ENCODE assay signal across 9 cellular contexts in the genomic region with DNA sequence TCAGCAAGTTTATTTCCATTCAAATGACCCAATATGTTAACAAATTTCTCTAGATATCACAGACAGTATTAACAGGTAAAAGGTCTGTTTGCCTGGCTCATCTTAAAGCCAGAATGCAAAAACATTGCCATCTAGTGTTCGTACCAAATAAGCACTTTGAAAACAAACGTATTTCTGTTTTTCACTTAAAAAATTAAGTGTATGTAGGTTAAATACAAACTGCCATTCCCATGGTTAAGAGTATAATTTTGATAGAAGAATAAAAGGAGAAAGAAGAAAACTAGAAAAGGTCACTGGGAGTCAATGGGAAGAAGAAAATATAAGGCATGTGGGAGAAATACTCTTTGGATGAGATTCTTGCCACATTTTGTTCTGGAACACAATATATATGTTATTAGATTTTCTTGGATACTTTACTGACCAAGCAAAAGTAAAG. TPM values are rescaled to one million over a fixed set of nuclear protein-coding genes. Genes with fewer than 3 reads are reported as not detected.
DNase-seq lines count a peak whose midpoint lies in the region; ATAC-seq and TF ChIP-seq lines count a peak whose summit lies in the region.
"Had no signal": no experiment of that assay in that cellular context is flagged by ENCODE, and none has a peak within 500 bp of the region (broad histone marks: within the 10 kb centered on the region; RNA-seq: fewer than 3 reads in every experiment).

No MANE protein-coding gene starts in this region.

- H3K4me3 Mint-ChIP-seq in stimulated activated naive CD8-positive, alpha-beta T cell treated with anti-CD3 and anti-CD28 coated beads, Interleukin-15, amount 100 ng/mL, for 72 hours, result no peak overlapping the region

- no peaks in the 10 kb centered on the region for H3K27me3 ChIP-seq in SK-N-SH (ENCODE audit: insufficient read depth)

- H3K4me1 Mint-ChIP-seq in stimulated activated naive CD8-positive, alpha-beta T cell treated with anti-CD3 and anti-CD28 coated beads, Interleukin-15, amount 100 ng/mL, for 72 hours, result no peaks in the 10 kb centered on the region

- no peak overlapping the region for H3K9ac ChIP-seq in SK-N-SH

- H4K20me1 ChIP-seq in SK-N-SH (ENCODE audit: insufficient read depth), result no peaks in the 10 kb centered on the region

- no peak overlapping the region; a peak in 1 of 4 replicates for H3K27ac ChIP-seq in SK-N-SH (ENCODE audit: low read depth in 2 of 2, low read length in 1 of 2)

- H3K9me2 ChIP-seq in SK-N-SH, result no peaks in the 10 kb centered on the region

- no peak overlapping the region for H3K27ac Mint-ChIP-seq in stimulated activated naive CD8-positive, alpha-beta T cell treated with anti-CD3 and anti-CD28 coated beads, Interleukin-15, amount 100 ng/mL, for 72 hours

- no peak overlapping the region for H2AFZ ChIP-seq in SK-N-SH (ENCODE audit: low read depth)

- peaks cover 40 to 57% of the 10 kb centered on the region in 2 experiments for H3K36me3 ChIP-seq in SK-N-SH (replicated peaks in 1 of 2; ENCODE audit: control insufficient read depth in 1 of 2, insufficient read depth in 2 of 2, low read length in 1 of 2)

- DNase-seq in Daoy (ENCODE audit: low read depth) (peak; percentile 11), LoVo (ENCODE audit: low spot score) (peak; percentile 41), SK-N-SH (peak; percentile 24), glomerular visceral epithelial cell (ENCODE audit: extremely low spot score) (peak; percentile 20), NCI-H128 (lab: John Stamatoyannopoulos, UW; ENCODE audit: unreplicated experiment) (no peak), mesenteric fat pad (ENCODE audit: low spot score) (no peak)
- no peak for DNase-seq in stimulated activated naive CD8-positive, alpha-beta T cell treated with anti-CD3 and anti-CD28 coated beads, Interleukin-15, amount 100 ng/mL, for 72 hours

- H3K9me3 ChIP-seq in SK-N-SH, result no peaks in the 10 kb centered on the region

- CTCF ChIA-PET in SK-N-SH (lab: Yijun Ruan, JAX), result interaction anchor here (0.8 to 2.6 kb wide), 7 partner anchors 10 to 633 kb away, joined by 3 to 23 read pairs (median 4); no protein-coding TSS in a partner anchor

- no peak for TF ChIP-seq EP300 in SK-N-SH (IDR thresholded peaks at IDR 0.05; ENCODE audit: borderline replicate concordance in 1 of 2, low read depth in 1 of 2, low read length in 1 of 2)

- no peaks in the 10 kb centered on the region for H3K79me2 ChIP-seq in SK-N-SH (ENCODE audit: insufficient read depth)

- ATAC-seq in stimulated activated naive CD8-positive, alpha-beta T cell treated with anti-CD3 and anti-CD28 coated beads, Interleukin-15, amount 100 ng/mL, for 72 hours, result no peak
- ATAC-seq in HG03108 (IDR thresholded peaks at IDR 0.05; ENCODE audit: unreplicated experiment), result no peak

- WGBS in SK-N-SH (ENCODE audit: low lambda C conversion rate), result 16% methylated on average over 2 of the region's 2 CpGs

- H3F3A ChIP-seq in SK-N-SH (replicated peaks; ENCODE audit: insufficient read depth), result peaks cover 12% of the 10 kb centered on the region

- H3K4me1 ChIP-seq in SK-N-SH (ENCODE audit: control insufficient read depth in 1 of 2, insufficient read depth in 2 of 2, low read depth in 1 of 2, low read length in 1 of 2), result no peaks in the 10 kb centered on the region; a peak in 1 of 4 replicates

- H3K9me3 Mint-ChIP-seq in stimulated activated naive CD8-positive, alpha-beta T cell treated with anti-CD3 and anti-CD28 coated beads, Interleukin-15, amount 100 ng/mL, for 72 hours, result no peaks in the 10 kb centered on the region

- no peak overlapping the region for H3K4me2 ChIP-seq in SK-N-SH

- TF ChIP-seq RAD21 in SK-N-SH (IDR thresholded peaks at IDR 0.05; ENCODE audit: low read length), result peak; percentile 94

- peak; percentile 97 for TF ChIP-seq CTCF in SK-N-SH (IDR thresholded peaks at IDR 0.05)

- H3K27me3 Mint-ChIP-seq in stimulated activated naive CD8-positive, alpha-beta T cell treated with anti-CD3 and anti-CD28 coated beads, Interleukin-15, amount 100 ng/mL, for 72 hours, result no peaks in the 10 kb centered on the region

- peak overlapping the region in 1 of 2 experiments; percentile 30; a peak in 1 of 4 replicates for H3K4me3 ChIP-seq in SK-N-SH (ENCODE audit: low read depth in 2 of 2, low read length in 1 of 2)
- H3K4me3 ChIP-seq: lung had no signal

- POLR2A ChIA-PET in SK-N-SH (lab: Yijun Ruan, JAX), result no interaction called here

TF ChIP-seq in SK-N-SH, 30 proteins besides CTCF, POLR2A, EP300 and RAD21:
- TF ChIP-seq YY1 (IDR thresholded peaks at IDR 0.05; ENCODE audit: low read depth), result no peak
- no peak for TF ChIP-seq RXRA (IDR thresholded peaks at IDR 0.05; ENCODE audit: borderline replicate concordance, low read depth)
- TF ChIP-seq GABPA (IDR thresholded peaks at IDR 0.05; ENCODE audit: low read depth), result no peak
- no peak for TF ChIP-seq JUND (IDR thresholded peaks at IDR 0.05)
- TF ChIP-seq, protein P1, sequence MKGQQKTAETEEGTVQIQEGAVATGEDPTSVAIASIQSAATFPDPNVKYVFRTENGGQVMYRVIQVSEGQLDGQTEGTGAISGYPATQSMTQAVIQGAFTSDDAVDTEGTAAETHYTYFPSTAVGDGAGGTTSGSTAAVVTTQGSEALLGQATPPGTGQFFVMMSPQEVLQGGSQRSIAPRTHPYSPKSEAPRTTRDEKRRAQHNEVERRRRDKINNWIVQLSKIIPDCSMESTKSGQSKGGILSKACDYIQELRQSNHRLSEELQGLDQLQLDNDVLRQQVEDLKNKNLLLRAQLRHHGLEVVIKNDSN (IDR thresholded peaks at IDR 0.05; ENCODE audit: borderline replicate concordance, low read depth), result no peak
- no peak for TF ChIP-seq ZBTB33 (IDR thresholded peaks at IDR 0.05; ENCODE audit: borderline replicate concordance, low read depth)
- TF ChIP-seq MEF2A (IDR thresholded peaks at IDR 0.05; ENCODE audit: borderline replicate concordance, low read depth), result no peak
- no peak for TF ChIP-seq EZH2phosphoT487 (IDR thresholded peaks at IDR 0.05; ENCODE audit: borderline replicate concordance, low read depth)
- no peak for TF ChIP-seq POLR2AphosphoS5 (IDR thresholded peaks at IDR 0.05; ENCODE audit: low read depth, low read length)
- no peak for TF ChIP-seq NFIC (IDR thresholded peaks at IDR 0.05; ENCODE audit: borderline replicate concordance)
- no peak for TF ChIP-seq TEAD4 (IDR thresholded peaks at IDR 0.05; ENCODE audit: borderline replicate concordance, insufficient read depth)
- no peak for TF ChIP-seq GATA2 (CRISPR knock-in tag; IDR thresholded peaks at IDR 0.05)
- TF ChIP-seq FOSL2 (IDR thresholded peaks at IDR 0.05; ENCODE audit: borderline replicate concordance, low read depth), result no peak
- no peak for TF ChIP-seq NRF1 (IDR thresholded peaks at IDR 0.05; ENCODE audit: low read depth, low read length)
- TF ChIP-seq ELF1 (IDR thresholded peaks at IDR 0.05), result no peak
- peak; percentile 84 for TF ChIP-seq SMC3 (IDR thresholded peaks at IDR 0.05; ENCODE audit: low read depth, low read length)
- TF ChIP-seq, protein P2, sequence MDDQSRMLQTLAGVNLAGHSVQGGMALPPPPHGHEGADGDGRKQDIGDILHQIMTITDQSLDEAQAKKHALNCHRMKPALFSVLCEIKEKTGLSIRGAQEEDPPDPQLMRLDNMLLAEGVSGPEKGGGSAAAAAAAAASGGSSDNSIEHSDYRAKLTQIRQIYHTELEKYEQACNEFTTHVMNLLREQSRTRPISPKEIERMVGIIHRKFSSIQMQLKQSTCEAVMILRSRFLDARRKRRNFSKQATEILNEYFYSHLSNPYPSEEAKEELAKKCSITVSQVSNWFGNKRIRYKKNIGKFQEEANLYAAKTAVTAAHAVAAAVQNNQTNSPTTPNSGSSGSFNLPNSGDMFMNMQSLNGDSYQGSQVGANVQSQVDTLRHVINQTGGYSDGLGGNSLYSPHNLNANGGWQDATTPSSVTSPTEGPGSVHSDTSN (IDR thresholded peaks at IDR 0.05), result no peak
- 0 out of 2 replicates have a peak, but pooled peaks have one; percentile 37 for TF ChIP-seq RFX5 (IDR thresholded peaks at IDR 0.05; ENCODE audit: low read length)

RNA-seq across cellular contexts. Expression of gene ORC5, which starts 51.0 kb away (rescaled TPM):
- 94.9 and 98.7 TPM in 2 replicates for total RNA-seq in Daoy (2014; rRNA removed; shearing (Covaris generic))
- polyA plus RNA-seq in SK-N-SH (2012; rRNA removed), result 4.1 and 4.7 TPM in 2 replicates
- polyA plus RNA-seq in SK-N-SH (2012; cell fraction: cytosol; rRNA removed), result 6.3 and 10.0 TPM in 2 replicates
- 5.3 and 9.1 TPM in 2 replicates for polyA plus RNA-seq in SK-N-SH (2012; cell fraction: nucleus; rRNA removed)
- 12.8 TPM for total RNA-seq in mesenteric fat pad

Comparison
In these comparisons a context has a peak if more than half of its experiments do, and no peak if none do; other contexts are left out.
1. DNase-seq: peak in Daoy (single experiment), LoVo (single experiment), SK-N-SH (single experiment) and glomerular visceral epithelial cell (single experiment); none in NCI-H128 (single experiment), stimulated activated naive CD8-positive, alpha-beta T cell treated with anti-CD3 and anti-CD28 coated beads, Interleukin-15, amount 100 ng/mL, for 72 hours (0 of 2) and mesenteric fat pad (single experiment).